24 cellular contexts compared by ENCODE assay signal in the genomic region with DNA sequence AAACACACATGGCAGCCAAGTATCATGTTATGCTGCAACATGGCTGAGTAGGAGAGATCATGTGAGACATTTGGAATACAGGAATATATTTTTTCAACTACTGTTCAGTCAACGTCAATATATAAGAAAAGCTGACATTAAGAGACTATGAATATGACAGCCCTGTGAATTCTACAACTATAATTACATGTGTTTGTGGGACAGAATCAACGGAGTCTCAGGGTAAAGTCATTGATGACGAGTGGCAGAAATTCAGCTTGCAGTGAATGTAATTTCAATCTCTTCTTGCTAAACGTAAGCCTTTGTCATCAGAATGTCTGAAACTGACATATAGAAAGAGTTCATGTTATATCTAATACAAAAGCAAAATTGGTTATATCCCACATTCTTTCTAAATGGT.
DNase-seq lines count a peak whose midpoint lies in the region; ATAC-seq and TF ChIP-seq lines count a peak whose summit lies in the region.
"Had no signal": no experiment of that assay in that cellular context is flagged by ENCODE, and none has a peak within 500 bp of the region (broad histone marks: within the 10 kb centered on the region; RNA-seq: fewer than 3 reads in every experiment).

No MANE protein-coding gene starts in this region.

- H3K4me3 Mint-ChIP-seq in activated CD4-positive, alpha-beta T cell treated with anti-CD3 and anti-CD28 coated beads, Interleukin-2, amount 10 ng/mL, durations not matched to agents 24 days and 14 days, result no peak overlapping the region
- H3K4me3 Mint-ChIP-seq: CD14-positive monocyte; CD4-positive, alpha-beta T cell; CD8-positive, alpha-beta memory T cell; GM23338; H9 had no signal

- H3K36me3 Mint-ChIP-seq in activated CD4-positive, alpha-beta T cell treated with anti-CD3 and anti-CD28 coated beads, Interleukin-2, amount 10 ng/mL, durations not matched to agents 24 days and 14 days (ENCODE audit: low read depth), result no peaks in the 10 kb centered on the region
- H3K36me3 Mint-ChIP-seq: CD14-positive monocyte had no signal

- no peak for TF ChIP-seq RAD21 in neural cell (conservative IDR thresholded peaks at IDR 0.05)

- H3K4me2 ChIP-seq in OCI-LY1 (ENCODE audit: low read length) (peak overlapping the region; percentile 31; the same call in 1 of the 2 replicates), neural cell (ENCODE audit: low read length) (no peak overlapping the region)
- H3K4me2 ChIP-seq: A549; BLaER1 treated with 17β-estradiol and CSF1 and Interleukin-3, amounts not matched to agents 10 nM and 100 nM; GM23338 had no signal

- TF ChIP-seq EP300 in esophagus muscularis mucosa (IDR thresholded peaks at IDR 0.05) (no peak), neural cell (conservative IDR thresholded peaks at IDR 0.05; ENCODE audit: poor library complexity, severe bottlenecking) (peak; percentile 99)

- H3K36me3 ChIP-seq in OCI-LY1 (ENCODE audit: insufficient read depth, low read length), result no peaks in the 10 kb centered on the region
- H3K36me3 ChIP-seq in esophagus muscularis mucosa, result no peaks in the 10 kb centered on the region
- no peaks in the 10 kb centered on the region for H3K36me3 ChIP-seq in neural cell (ENCODE audit: insufficient read depth, low read length)
- H3K36me3 ChIP-seq: BE2C; BLaER1 treated with 17β-estradiol and CSF1 and Interleukin-3, amounts not matched to agents 10 nM and 100 nM had no signal

- DNase-seq in esophagus muscularis mucosa (ENCODE audit: extremely low spot score), result no peak
- no peak for DNase-seq in GM19240 (ENCODE audit: insufficient read length, low spot score)
- no peak for DNase-seq in activated CD4-positive, alpha-beta T cell treated with anti-CD3 and anti-CD28 coated beads, Interleukin-2, amount 10 ng/mL, durations not matched to agents 24 days and 14 days
- no peak for DNase-seq in KG1 (lab: John Stamatoyannopoulos, UW)
- DNase-seq: 8988T; ACHN; AML-193; BE2C; CD4-positive, alpha-beta T cell; CD8-positive, alpha-beta memory T cell; DMS 273 treated with DMSO at 0.1 percent for 48 hours; DMS79; EL; GDM1; H9 had no signal

- no peak for ATAC-seq in HG02763 (IDR thresholded peaks at IDR 0.05; ENCODE audit: unreplicated experiment)
- ATAC-seq: A549, GM12878, GM23338, HCT116 had no signal

- TF ChIP-seq CTCF in OCI-LY1 (IDR thresholded peaks at IDR 0.05; ENCODE audit: low read length) (no peak), esophagus muscularis mucosa (IDR thresholded peaks at IDR 0.05) (no peak), neural cell (IDR thresholded peaks at IDR 0.05; ENCODE audit: poor library complexity, severe bottlenecking) (no peak)

- H3K79me2 ChIP-seq in OCI-LY1 (ENCODE audit: insufficient read depth, low read length), result no peaks in the 10 kb centered on the region
- H3K79me2 ChIP-seq in neural cell (replicated peaks; ENCODE audit: insufficient read depth, low read length), result no peaks in the 10 kb centered on the region

- TF ChIP-seq POLR2A in esophagus muscularis mucosa (IDR thresholded peaks at IDR 0.05; ENCODE audit: low read depth), result no peak

- no peak overlapping the region for H3K4me3 ChIP-seq in OCI-LY1 (ENCODE audit: low read depth, low read length, poor library complexity, severe bottlenecking)
- no peak overlapping the region for H3K4me3 ChIP-seq in esophagus muscularis mucosa
- peak overlapping the region; percentile 43 for H3K4me3 ChIP-seq in neural cell (ENCODE audit: low read length)
- H3K4me3 ChIP-seq: A549; BLaER1 treated with 17β-estradiol and CSF1 and Interleukin-3, amounts not matched to agents 10 nM and 100 nM; GM12878; GM23338 had no signal

- H3F3A ChIP-seq in OCI-LY1 (ENCODE audit: insufficient read depth, low read length) (no peaks in the 10 kb centered on the region), neural cell (ENCODE audit: insufficient read depth, low read length, poor library complexity, severe bottlenecking) (no peaks in the 10 kb centered on the region)

- no peak overlapping the region for H3K27ac Mint-ChIP-seq in activated CD4-positive, alpha-beta T cell treated with anti-CD3 and anti-CD28 coated beads, Interleukin-2, amount 10 ng/mL, durations not matched to agents 24 days and 14 days
- H3K27ac Mint-ChIP-seq: CD14-positive monocyte; CD4-positive, alpha-beta T cell; CD8-positive, alpha-beta memory T cell; GM23338; H9 had no signal

- H2AFZ ChIP-seq in OCI-LY1 (ENCODE audit: low read length) (no peak overlapping the region), neural cell (ENCODE audit: low read depth, low read length) (no peak overlapping the region)
- H2AFZ ChIP-seq: GM23338 had no signal

- intact Hi-C loops in esophagus muscularis mucosa (cut with DNase I), result no loop called here
- intact Hi-C loops in activated CD4-positive, alpha-beta T cell treated with anti-CD3 and anti-CD28 coated beads, Interleukin-2, amount 10 ng/mL, durations not matched to agents 24 days and 14 days (cut with micrococcal nuclease), result no loop called here

- no peaks in the 10 kb centered on the region for H3K4me1 Mint-ChIP-seq in activated CD4-positive, alpha-beta T cell treated with anti-CD3 and anti-CD28 coated beads, Interleukin-2, amount 10 ng/mL, durations not matched to agents 24 days and 14 days
- H3K4me1 Mint-ChIP-seq: CD14-positive monocyte; CD8-positive, alpha-beta memory T cell had no signal

- H3K4me1 ChIP-seq in OCI-LY1 (ENCODE audit: insufficient read depth, low read length, severe bottlenecking) (peaks cover 99% of the 10 kb centered on the region), esophagus muscularis mucosa (peaks cover 0 to 37% (median 35%) of the 10 kb centered on the region in 4 donors)
- H3K4me1 ChIP-seq: A549; BE2C; BLaER1 treated with 17β-estradiol and CSF1 and Interleukin-3, amounts not matched to agents 10 nM and 100 nM had no signal

- H3K27me3 ChIP-seq in OCI-LY1 (ENCODE audit: insufficient read depth, low read length) (no peaks in the 10 kb centered on the region), esophagus muscularis mucosa (no peaks in the 10 kb centered on the region), neural cell (ENCODE audit: insufficient read depth, low read depth, low read length) (no peaks in the 10 kb centered on the region)
- H3K27me3 ChIP-seq: BE2C; BLaER1 treated with 17β-estradiol and CSF1 and Interleukin-3, amounts not matched to agents 10 nM and 100 nM had no signal

- no peaks in the 10 kb centered on the region for H3K9me2 ChIP-seq in OCI-LY1 (ENCODE audit: low read depth, low read length)
- H3K9me2 ChIP-seq in neural cell (ENCODE audit: insufficient read depth, low read length), result no peaks in the 10 kb centered on the region

- H3K27me3 Mint-ChIP-seq in activated CD4-positive, alpha-beta T cell treated with anti-CD3 and anti-CD28 coated beads, Interleukin-2, amount 10 ng/mL, durations not matched to agents 24 days and 14 days, result no peaks in the 10 kb centered on the region
- H3K27me3 Mint-ChIP-seq: CD4-positive, alpha-beta T cell; CD8-positive, alpha-beta memory T cell had no signal

- H3K9me3 ChIP-seq in OCI-LY1 (ENCODE audit: low read length) (no peaks in the 10 kb centered on the region), esophagus muscularis mucosa (no peaks in the 10 kb centered on the region), neural cell (ENCODE audit: low read length) (no peaks in the 10 kb centered on the region)
- H3K9me3 ChIP-seq: A549; BE2C; BLaER1 treated with 17β-estradiol and CSF1 and Interleukin-3, amounts not matched to agents 10 nM and 100 nM had no signal

- H3K9ac ChIP-seq in OCI-LY1 (ENCODE audit: low read length) (peak overlapping the region; percentile 63), neural cell (ENCODE audit: low read length) (peak overlapping the region; percentile 13)
- H3K9ac ChIP-seq: BLaER1 treated with 17β-estradiol and CSF1 and Interleukin-3, amounts not matched to agents 10 nM and 100 nM had no signal

- peak overlapping the region; percentile 99 for H3K27ac ChIP-seq in OCI-LY1 (ENCODE audit: low read depth, low read length, poor library complexity, severe bottlenecking)
- peak overlapping the region in 3 of 4 donors; percentile 25 to 58 (median 35) for H3K27ac ChIP-seq in esophagus muscularis mucosa (replicated peaks in 1 of 4)
- H3K27ac ChIP-seq in neural cell (ENCODE audit: low read length), result peak overlapping the region; percentile 72
- H3K27ac ChIP-seq: A549; BLaER1 treated with 17β-estradiol and CSF1 and Interleukin-3, amounts not matched to agents 10 nM and 100 nM had no signal

- no peaks in the 10 kb centered on the region for H4K20me1 ChIP-seq in OCI-LY1 (ENCODE audit: insufficient read depth, low read length)
- H4K20me1 ChIP-seq in neural cell (ENCODE audit: insufficient read depth), result no peaks in the 10 kb centered on the region
- H4K20me1 ChIP-seq: BLaER1 treated with 17β-estradiol and CSF1 and Interleukin-3, amounts not matched to agents 10 nM and 100 nM had no signal

- H3K9me3 Mint-ChIP-seq in activated CD4-positive, alpha-beta T cell treated with anti-CD3 and anti-CD28 coated beads, Interleukin-2, amount 10 ng/mL, durations not matched to agents 24 days and 14 days, result no peaks in the 10 kb centered on the region
- H3K9me3 Mint-ChIP-seq: GM23338 had no signal

- 64% methylated on average over 4 of the region's 4 CpGs for WGBS in esophagus muscularis mucosa

TF ChIP-seq in neural cell, 6 proteins besides CTCF, POLR2A, EP300 and RAD21 (continues in another document):
- TF ChIP-seq TAF1 (IDR thresholded peaks at IDR 0.05; ENCODE audit: low read depth) (no peak), SMC3 (conservative IDR thresholded peaks at IDR 0.05; ENCODE audit: poor library complexity) (no peak), POLR2AphosphoS5 (IDR thresholded peaks at IDR 0.05) (peak; percentile 74), EZH2 (IDR thresholded peaks at IDR 0.05; ENCODE audit: borderline replicate concordance, insufficient read depth, low read length, poor library complexity, severe bottlenecking) (no peak), MXI1 (conservative IDR thresholded peaks at IDR 0.05; ENCODE audit: poor library complexity, severe bottlenecking) (peak; percentile 66)

Comparison
In these comparisons a context has a peak if more than half of its experiments do, and no peak if none do; other contexts are left out.
1. H3K27ac ChIP-seq: peak in every context shown above with its lines; median percentile 99 in OCI-LY1; 72 in neural cell; 35 in esophagus muscularis mucosa.